ENCODE assay signal across 39 cellular contexts in the genomic region with DNA sequence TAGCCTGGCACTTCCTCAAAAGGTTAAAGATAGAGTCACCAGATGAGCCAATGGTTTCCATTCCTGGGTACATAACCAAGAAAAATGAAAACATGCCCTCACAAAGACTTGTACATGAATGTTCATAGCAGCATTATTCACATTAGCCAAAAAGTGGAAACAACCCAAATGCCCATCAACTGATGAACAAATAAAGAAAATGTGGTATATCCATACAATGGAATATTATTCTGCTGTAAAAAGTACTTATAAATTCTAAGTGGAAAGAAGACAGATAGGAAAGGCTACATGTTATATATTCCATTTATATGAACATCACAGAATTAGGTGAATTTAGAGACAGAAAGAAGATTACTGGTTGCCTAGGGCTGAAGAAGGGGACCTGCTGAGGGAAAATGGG. TPM values are rescaled to one million over a fixed set of nuclear protein-coding genes. Genes with fewer than 3 reads are reported as not detected.
"Had no signal": no experiment of that assay in that cellular context is flagged by ENCODE, and none has a peak within 500 bp of the region (broad histone marks: within the 10 kb centered on the region; RNA-seq: fewer than 3 reads in every experiment).

No MANE protein-coding gene starts in this region.

- H3K36me3 ChIP-seq: MG63 had no signal

- H3K27ac ChIP-seq: KMS-11 had no signal

- H3K4me2 ChIP-seq: KMS-11 had no signal

- H3K27me3 ChIP-seq: MG63 had no signal

- H3K9me3 ChIP-seq: MG63 had no signal

- H3K9ac ChIP-seq: KMS-11 had no signal

- H3K4me3 ChIP-seq: MG63 had no signal

- DNase-seq: Karpas-422, Kasumi-1, MG63, MM.1S, MV-4-11, NCI-H1048, NCI-H1092, NCI-H1092 treated with DMSO at 0.1 percent for 48 hours, NCI-H1105, NCI-H1105 treated with DMSO at 0.1 percent for 48 hours, NCI-H1417, NCI-H1417 treated with DMSO at 0.1 percent for 48 hours, NCI-H1436, NCI-H1436 treated with DMSO at 0.1 percent for 48 hours, NCI-H146, NCI-H1694, NCI-H1694 treated with DMSO at 0.1 percent for 48 hours, NCI-H187, NCI-H187 treated with DMSO at 0.1 percent for 48 hours, NCI-H1930, NCI-H2029, NCI-H2029 treated with DMSO at 0.1 percent for 48 hours, NCI-H2081, NCI-H2081 treated with DMSO at 0.1 percent for 48 hours, NCI-H2107, NCI-H2171, NCI-H2171 treated with DMSO at 0.1 percent for 48 hours, NCI-H2227 treated with DMSO at 0.1 percent for 48 hours, NCI-H226, NCI-H345, NCI-H446, NCI-H446 treated with DMSO at 0.1 percent for 48 hours, NCI-H510A, NCI-H510A treated with DMSO at 0.1 percent for 48 hours had no signal

RNA-seq across cellular contexts. Expression of a gene that starts 32.9 kb away (rescaled TPM):
- total RNA-seq: LHCN-M2, M059J, MCF 10A, NCI-H460 had no signal
